In genomic region chr7:134553976-134554375, GRCh38 we compare ENCODE assay signal across 15 cellular contexts. TPM values are rescaled to one million over a fixed set of nuclear protein-coding genes. Genes with fewer than 3 reads are reported as not detected.
DNase-seq lines count a peak whose midpoint lies in the region; ATAC-seq and TF ChIP-seq lines count a peak whose summit lies in the region.
"Had no signal": no experiment of that assay in that cellular context is flagged by ENCODE, and none has a peak within 500 bp of the region (broad histone marks: within the 10 kb centered on the region; RNA-seq: fewer than 3 reads in every experiment).

No MANE protein-coding gene starts in this region.

- no peak overlapping the region for H3K4me3 ChIP-seq in HEK293 (ENCODE audit: low read depth, low read length)
- H3K4me3 ChIP-seq in kidney epithelial cell (ENCODE audit: low read depth, low read length), result no peak overlapping the region
- H3K4me3 ChIP-seq: HAP-1 had no signal

- no peaks in the 10 kb centered on the region for H3K9me3 Mint-ChIP-seq in WTC11
- H3K9me3 Mint-ChIP-seq in immature natural killer cell, result no peaks in the 10 kb centered on the region
- H3K9me3 Mint-ChIP-seq: stimulated activated memory B cell treated with anti-CD40 and anti-IgM and Interleukin-4, amounts not matched to agents 10 μg/mL and 1 μg/mL and 100 μg/mL, for 72 hours had no signal

- no peaks in the 10 kb centered on the region for H3K4me1 ChIP-seq in HEK293 (ENCODE audit: control insufficient read depth, insufficient read depth, low read length)
- H3K4me1 ChIP-seq: Caco-2, HAP-1 had no signal

- POLR2A ChIA-PET in HEK293 (lab: Yijun Ruan, JAX) (no interaction called here), WTC11 (lab: Charles Lee) (interaction anchor here (0.7 kb wide), 1 partner anchor 19 kb away, joined by 3 read pairs; no protein-coding TSS in a partner anchor)

- H3K27ac Mint-ChIP-seq in WTC11 (no peak overlapping the region), immature natural killer cell (no peak overlapping the region)
- H3K27ac Mint-ChIP-seq: stimulated activated memory B cell treated with anti-CD40 and anti-IgM and Interleukin-4, amounts not matched to agents 10 μg/mL and 1 μg/mL and 100 μg/mL, for 72 hours; T-helper 17 cell had no signal

- TF ChIP-seq CTCF in HEK293 (tag by site-specific recombination; IDR thresholded peaks at IDR 0.05) (peak; percentile 26; the same call in 1 of the 2 replicates), WTC11 (IDR thresholded peaks at IDR 0.05) (no peak), kidney epithelial cell (IDR thresholded peaks at IDR 0.05; ENCODE audit: insufficient read depth, low read length, poor library complexity, severe bottlenecking) (peak; percentile 41)

- H3K27me3 ChIP-seq in kidney epithelial cell (ENCODE audit: control insufficient read depth, insufficient read depth, low read length), result no peaks in the 10 kb centered on the region

- H3K36me3 Mint-ChIP-seq in WTC11 (no peaks in the 10 kb centered on the region), immature natural killer cell (no peaks in the 10 kb centered on the region)
- H3K36me3 Mint-ChIP-seq: stimulated activated memory B cell treated with anti-CD40 and anti-IgM and Interleukin-4, amounts not matched to agents 10 μg/mL and 1 μg/mL and 100 μg/mL, for 72 hours had no signal

- no peaks in the 10 kb centered on the region for H3K9me3 ChIP-seq in HEK293 (ENCODE audit: control insufficient read depth, insufficient read depth, low read depth, low read length)
- H3K9me3 ChIP-seq: Caco-2, HAP-1 had no signal

- H3K36me3 ChIP-seq in HEK293 (ENCODE audit: control insufficient read depth in 2 of 2, insufficient read depth in 1 of 2, low read length in 2 of 2) (no peaks in the 10 kb centered on the region), kidney epithelial cell (ENCODE audit: control insufficient read depth, insufficient read depth, low read length) (no peaks in the 10 kb centered on the region)
- H3K36me3 ChIP-seq: HAP-1 had no signal

- peak; percentile 66 for ATAC-seq in WTC11
- ATAC-seq: stimulated activated memory B cell treated with anti-CD40 and anti-IgM and Interleukin-4, amounts not matched to agents 10 μg/mL and 1 μg/mL and 100 μg/mL, for 72 hours; T-helper 17 cell had no signal

- DNase-seq in DMS53 treated with DMSO at 0.1 percent for 48 hours (lab: John Stamatoyannopoulos, UW; ENCODE audit: unreplicated experiment), result peak; percentile 14
- DNase-seq in WTC11 (ENCODE audit: low spot score), result peak; percentile 20
- DNase-seq in kidney epithelial cell (ENCODE audit: low read depth), result no peak
- no peak for DNase-seq in immature natural killer cell
- no peak for DNase-seq in stimulated activated CD4-positive, alpha-beta T cell treated with anti-CD3 and anti-CD28 coated beads, Interleukin-4, amount 100 ng/mL, for 24 hours
- DNase-seq in NCI-H1694 treated with DMSO at 0.1 percent for 48 hours (lab: John Stamatoyannopoulos, UW), result no peak
- DNase-seq in activated CD4-positive, CD25-positive, alpha-beta regulatory T cell treated with anti-CD3 and anti-CD28 coated beads, Interleukin-2, amount 50 U/mL, for 72 hours, result no peak
- DNase-seq: activated CD8-positive, alpha-beta memory T cell treated with anti-CD3 and anti-CD28 coated beads, Interleukin-2, amount 50 U/mL, for 4 hours; NCI-H2171 treated with DMSO at 0.1 percent for 48 hours; T-helper 17 cell had no signal

- H3K27me3 Mint-ChIP-seq in WTC11 (ENCODE audit: low read depth) (no peaks in the 10 kb centered on the region; the same call in 1 of the 2 replicates), immature natural killer cell (ENCODE audit: low read depth in 3 of 3) (peaks cover 3 to 8% (median 4%) of the 10 kb centered on the region in 3 donors)

- H3K4me3 Mint-ChIP-seq in WTC11, result no peak overlapping the region
- H3K4me3 Mint-ChIP-seq in immature natural killer cell, result no peak overlapping the region
- H3K4me3 Mint-ChIP-seq: stimulated activated memory B cell treated with anti-CD40 and anti-IgM and Interleukin-4, amounts not matched to agents 10 μg/mL and 1 μg/mL and 100 μg/mL, for 72 hours; T-helper 17 cell had no signal

- CTCF ChIA-PET in HEK293 (lab: Yijun Ruan, JAX) (interaction anchor here (0.8 to 4.3 kb wide), 8 partner anchors 13 to 126 kb away, joined by 3 to 27 read pairs (median 4); no protein-coding TSS in a partner anchor), WTC11 (lab: Charles Lee) (interaction anchor here (1.0 to 3.2 kb wide), 8 partner anchors 9 to 162 kb away, joined by 3 to 26 read pairs (median 5); no protein-coding TSS in a partner anchor)

- H3K4me1 Mint-ChIP-seq in WTC11 (peaks cover 8% of the 10 kb centered on the region), immature natural killer cell (no peaks in the 10 kb centered on the region)

- H3K27ac ChIP-seq in HEK293 (ENCODE audit: extremely low read depth, low read depth, low read length), result no peak overlapping the region

TF ChIP-seq in HEK293, 187 proteins besides CTCF, POLR2A, EP300 and RAD21 (continues in another document):
- TF ChIP-seq GLI4 (tag by site-specific recombination; IDR thresholded peaks at IDR 0.05) (no peak), IKZF3 (tag by site-specific recombination; IDR thresholded peaks at IDR 0.05) (no peak), SCRT2 (tag by site-specific recombination; IDR thresholded peaks at IDR 0.05) (peak; percentile 85), KLF8 (tag by site-specific recombination; IDR thresholded peaks at IDR 0.05) (no peak), ZNF184 (tag by site-specific recombination; IDR thresholded peaks at IDR 0.05) (no peak), ZNF654 (tag by site-specific recombination; IDR thresholded peaks at IDR 0.05; ENCODE audit: low read depth) (peak; percentile 15; the same call in 1 of the 2 replicates), ZNF174 (tag by site-specific recombination; IDR thresholded peaks at IDR 0.05) (no peak), PRDM6 (tag by site-specific recombination; IDR thresholded peaks at IDR 0.05) (no peak), FEZF1 (tag by site-specific recombination; IDR thresholded peaks at IDR 0.05) (no peak), ZFHX2 (tag by site-specific recombination; conservative IDR thresholded peaks at IDR 0.05) (no peak), TCF7L2 (IDR thresholded peaks at IDR 0.05; ENCODE audit: borderline replicate concordance, low read depth, low read length) (peak; percentile 60; the same call in 1 of the 2 replicates), MEIS1 (CRISPR knock-in tag; IDR thresholded peaks at IDR 0.05; ENCODE audit: borderline replicate concordance) (no peak), SCRT1 (tag by site-specific recombination; IDR thresholded peaks at IDR 0.05; ENCODE audit: borderline replicate concordance) (0 out of 2 replicates have a peak, but pooled peaks have one; percentile 31)

TF ChIP-seq in WTC11, 78 proteins besides CTCF, POLR2A, EP300 and RAD21 (continues in another document):
- TF ChIP-seq JAZF1 (CRISPR knock-in tag; IDR thresholded peaks at IDR 0.05) (no peak), ZMAT4 (CRISPR knock-in tag; IDR thresholded peaks at IDR 0.05) (no peak), ZNF263 (CRISPR knock-in tag; IDR thresholded peaks at IDR 0.05; ENCODE audit: low read depth) (no peak), NR2C2 (CRISPR knock-in tag; IDR thresholded peaks at IDR 0.05) (no peak), NFYB (CRISPR knock-in tag; conservative IDR thresholded peaks at IDR 0.05; ENCODE audit: low read depth) (no peak), RELA (CRISPR knock-in tag; IDR thresholded peaks at IDR 0.05; ENCODE audit: borderline replicate concordance) (no peak), FOXK1 (CRISPR knock-in tag; IDR thresholded peaks at IDR 0.05) (no peak), KAT7 (CRISPR knock-in tag; IDR thresholded peaks at IDR 0.05; ENCODE audit: borderline replicate concordance) (no peak), GRHL2 (CRISPR knock-in tag; IDR thresholded peaks at IDR 0.05; ENCODE audit: insufficient replicate concordance, severe bottlenecking) (no peak), MXD4 (CRISPR knock-in tag; IDR thresholded peaks at IDR 0.05; ENCODE audit: borderline replicate concordance) (no peak), MAX (CRISPR knock-in tag; IDR thresholded peaks at IDR 0.05) (no peak), USF1 (CRISPR knock-in tag; IDR thresholded peaks at IDR 0.05) (no peak)
- TF ChIP-seq, protein P1, sequence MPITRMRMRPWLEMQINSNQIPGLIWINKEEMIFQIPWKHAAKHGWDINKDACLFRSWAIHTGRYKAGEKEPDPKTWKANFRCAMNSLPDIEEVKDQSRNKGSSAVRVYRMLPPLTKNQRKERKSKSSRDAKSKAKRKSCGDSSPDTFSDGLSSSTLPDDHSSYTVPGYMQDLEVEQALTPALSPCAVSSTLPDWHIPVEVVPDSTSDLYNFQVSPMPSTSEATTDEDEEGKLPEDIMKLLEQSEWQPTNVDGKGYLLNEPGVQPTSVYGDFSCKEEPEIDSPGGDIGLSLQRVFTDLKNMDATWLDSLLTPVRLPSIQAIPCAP (CRISPR knock-in tag; IDR thresholded peaks at IDR 0.05), result no peak

RNA-seq across cellular contexts. Expression of gene AKR1B15, which starts 5.1 kb away (rescaled TPM):
- not detected in 3 replicates for total RNA-seq in WTC11 (2021)
- total RNA-seq in kidney epithelial cell, result 0.27 TPM in 1 of 2 replicates, not detected in the other
- not detected for polyA plus RNA-seq in immature natural killer cell
- total RNA-seq: Caco-2, frontal cortex, T-helper 17 cell had no signal

RNA-seq across cellular contexts. Expression of gene AKR1B10, which starts 26.6 kb away (rescaled TPM):
- total RNA-seq in WTC11 (2021), result 0.18 to 0.22 TPM in 2 of 3 replicates, not detected in the other
- not detected in 2 replicates for total RNA-seq in kidney epithelial cell
- polyA plus RNA-seq in immature natural killer cell, result not detected
- total RNA-seq: frontal cortex, T-helper 17 cell had no signal

Comparison
In these comparisons a context has a peak if more than half of its experiments do, and no peak if none do; other contexts are left out.
1. DNase-seq: peak in DMS53 treated with DMSO at 0.1 percent for 48 hours (single experiment) and WTC11 (single experiment); none in kidney epithelial cell (single experiment), immature natural killer cell (0 of 3), stimulated activated CD4-positive, alpha-beta T cell treated with anti-CD3 and anti-CD28 coated beads, Interleukin-4, amount 100 ng/mL, for 24 hours (single experiment), NCI-H1694 treated with DMSO at 0.1 percent for 48 hours (single experiment) and activated CD4-positive, CD25-positive, alpha-beta regulatory T cell treated with anti-CD3 and anti-CD28 coated beads, Interleukin-2, amount 50 U/mL, for 72 hours (single experiment).